8 cellular contexts compared by ENCODE assay signal in genomic region chr2:23199115-23199918, GRCh38.
A peak's percentile ranks its signal among the peaks of the same experiment; 100 is the strongest.
DNase-seq lines count a peak whose midpoint lies in the region; ATAC-seq, FAIRE-seq and TF ChIP-seq lines count a peak whose summit lies in the region.

No MANE protein-coding gene starts in this region.

- H3K27me3 ChIP-seq in MG63 (peaks cover 6% of the 10 kb centered on the region; the same call in 1 of the 2 replicates), bronchial epithelial cell (ENCODE audit: control insufficient read depth, insufficient read depth, low read length) (no peaks in the 10 kb centered on the region), thoracic aorta (replicated peaks; ENCODE audit: insufficient read depth) (no peaks in the 10 kb centered on the region)

- H3K36me3 ChIP-seq in MG63 = no peaks in the 10 kb centered on the region
- no peaks in the 10 kb centered on the region for H3K36me3 ChIP-seq in bronchial epithelial cell (ENCODE audit: control insufficient read depth, insufficient read depth, low read length)
- no peaks in the 10 kb centered on the region for H3K36me3 ChIP-seq in thoracic aorta

- no peak overlapping the region for H3K4me3 ChIP-seq in MG63
- H3K4me3 ChIP-seq in bronchial epithelial cell (ENCODE audit: low read depth, low read length) = no peak overlapping the region
- no peak overlapping the region for H3K4me3 ChIP-seq in thoracic aorta

- H3K4me1 ChIP-seq in thoracic aorta (ENCODE audit: control insufficient read depth in 1 of 2, low read depth in 2 of 2) = no peaks in the 10 kb centered on the region

- H3K27ac ChIP-seq in thoracic aorta = no peak overlapping the region

- peak; percentile 18 for DNase-seq in stimulated activated CD4-positive, alpha-beta T cell treated with anti-CD3 and anti-CD28 coated beads, Interleukin-15, amount 100 ng/mL, for 24 hours
- DNase-seq in stimulated activated CD4-positive, alpha-beta T cell treated with anti-CD3 and anti-CD28 coated beads, Interleukin-4, amount 100 ng/mL, for 24 hours = no peak
- DNase-seq in MG63 (peak; percentile 11), bronchial epithelial cell (ENCODE audit: low read depth) (peak; percentile 6), thoracic aorta (ENCODE audit: low spot score) (no peak), GDM1 (lab: John Stamatoyannopoulos, UW) (no peak), GM19240 (ENCODE audit: insufficient read length, low spot score) (no peak)
- DNase-seq in stimulated activated CD4-positive, alpha-beta T cell treated with anti-CD3 and anti-CD28 coated beads, Interleukin-4, amount 100 ng/mL, for 4 hours = no peak

- TF ChIP-seq CTCF in bronchial epithelial cell (IDR thresholded peaks at IDR 0.05; ENCODE audit: insufficient read depth, low read length, severe bottlenecking) (peak; percentile 61), thoracic aorta (IDR thresholded peaks at IDR 0.05) (peak; percentile 9)

- no peak for FAIRE-seq in bronchial epithelial cell (lab: Jason Lieb, UNC)

- no peak for ATAC-seq in thoracic aorta (ENCODE audit: insufficient number of reproducible peaks, low FRiP score, low read depth)

- H3K9me3 ChIP-seq in MG63 (no peaks in the 10 kb centered on the region), thoracic aorta (no peaks in the 10 kb centered on the region)

Comparison
In these comparisons a context has a peak if more than half of its experiments do, and no peak if none do; other contexts are left out.
1. DNase-seq: peak in stimulated activated CD4-positive, alpha-beta T cell treated with anti-CD3 and anti-CD28 coated beads, Interleukin-15, amount 100 ng/mL, for 24 hours (single experiment), MG63 (single experiment) and bronchial epithelial cell (single experiment); none in stimulated activated CD4-positive, alpha-beta T cell treated with anti-CD3 and anti-CD28 coated beads, Interleukin-4, amount 100 ng/mL, for 24 hours (single experiment), thoracic aorta (single experiment), GDM1 (single experiment), stimulated activated CD4-positive, alpha-beta T cell treated with anti-CD3 and anti-CD28 coated beads, Interleukin-4, amount 100 ng/mL, for 4 hours (0 of 2) and GM19240 (single experiment).